In the genomic region with DNA sequence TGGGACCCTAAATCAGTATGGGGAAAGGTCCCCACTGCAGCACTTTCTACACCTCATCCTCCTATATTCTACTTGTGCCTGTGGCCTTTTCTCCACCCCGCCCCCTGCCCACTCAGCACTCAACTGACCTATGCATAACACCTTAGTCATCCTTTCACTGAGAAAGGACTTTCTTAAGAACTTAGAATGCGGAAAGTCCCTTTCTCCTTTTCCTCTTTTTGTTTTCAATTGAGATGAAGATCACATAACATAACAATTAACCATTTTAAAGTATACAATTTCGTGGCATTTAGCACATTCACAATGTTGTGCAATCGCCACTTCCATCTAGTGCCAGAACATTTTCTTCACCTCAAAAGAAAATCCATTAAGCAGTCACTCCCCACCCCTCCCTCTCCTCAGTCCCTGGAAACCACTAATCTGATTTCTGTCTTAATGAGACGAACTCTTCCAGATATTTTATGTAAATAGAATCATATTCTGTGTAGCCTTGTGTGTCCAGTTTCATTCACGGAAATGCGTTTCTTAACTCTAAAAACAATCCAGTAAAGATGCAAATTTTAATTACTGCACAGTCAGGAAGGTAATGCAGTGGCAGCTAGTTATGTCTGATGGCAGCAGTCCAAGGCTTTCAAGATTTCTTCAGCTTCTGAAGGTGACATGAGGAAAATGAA, we compare ENCODE assay signal across 8 cellular contexts. TPM values are rescaled to one million over a fixed set of nuclear protein-coding genes. Genes with fewer than 3 reads are reported as not detected.
DNase-seq lines count a peak whose midpoint lies in the region; ATAC-seq and TF ChIP-seq lines count a peak whose summit lies in the region.

No MANE protein-coding gene starts in this region.

- no peaks in the 10 kb centered on the region for H3K27me3 ChIP-seq in gastroesophageal sphincter

- no peak for TF ChIP-seq POLR2A in gastroesophageal sphincter (IDR thresholded peaks at IDR 0.05)

- peaks cover 35% of the 10 kb centered on the region for H3K4me1 Mint-ChIP-seq in HFFc6 (ENCODE audit: low read depth)

- no peaks in the 10 kb centered on the region for H3K36me3 Mint-ChIP-seq in HFFc6 (ENCODE audit: low read depth)

- H3K4me1 ChIP-seq in gastroesophageal sphincter = peaks cover 8 to 36% (median 10%) of the 10 kb centered on the region in 3 donors

- H3K36me3 ChIP-seq in gastroesophageal sphincter = no peaks in the 10 kb centered on the region

- no peak for TF ChIP-seq EP300 in gastroesophageal sphincter (IDR thresholded peaks at IDR 0.05)

- H3K9me3 ChIP-seq in gastroesophageal sphincter = no peaks in the 10 kb centered on the region

- no peaks in the 10 kb centered on the region for H3K27me3 Mint-ChIP-seq in HFFc6 (ENCODE audit: insufficient read depth)

- no peak overlapping the region for H3K4me3 ChIP-seq in GM12864 (ENCODE audit: low read depth, low read length)
- peak overlapping the region; percentile 19 for H3K4me3 ChIP-seq in epithelial cell of proximal tubule (ENCODE audit: low read depth, low read length)
- no peak overlapping the region for H3K4me3 ChIP-seq in gastroesophageal sphincter

- 24 to 28% methylated on average over 4 to 7 of the region's 7 CpGs for WGBS in gastroesophageal sphincter (ENCODE audit: low coverage in 1 of 2), 2 donors

- TF ChIP-seq CTCF in GM12864 (IDR thresholded peaks at IDR 0.05; ENCODE audit: low read depth, low read length, missing control alignments) (no peak), HFFc6 (IDR thresholded peaks at IDR 0.05) (no peak; the same call in 1 of the 2 replicates), epithelial cell of proximal tubule (conservative IDR thresholded peaks at IDR 0.05; ENCODE audit: low read depth, low read length) (no peak), gastroesophageal sphincter (IDR thresholded peaks at IDR 0.05) (no peak)

- H3K4me3 Mint-ChIP-seq in HFFc6 = peak overlapping the region; percentile 76

- peak; percentile 21 for DNase-seq in GM12864 (ENCODE audit: low read depth)
- peak; percentile 53 for DNase-seq in HFFc6
- DNase-seq in RPMI7951 (ENCODE audit: low read depth) = peak; percentile 72
- peak; percentile 87 for DNase-seq in epithelial cell of proximal tubule (ENCODE audit: low read depth)
- peak; percentile 40 to 47 for DNase-seq in stimulated activated CD4-positive, alpha-beta T cell treated with anti-CD3 and anti-CD28 coated beads, Interleukin-2, amount 100 ng/mL, for 48 hours
- no peak for DNase-seq in NCI-H2196 (lab: John Stamatoyannopoulos, UW; ENCODE audit: unreplicated experiment)
- DNase-seq in effector CD8-positive, alpha-beta T cell (lab: John Stamatoyannopoulos, UW) = no peak

- H3K27ac ChIP-seq in gastroesophageal sphincter = peak overlapping the region in 1 of 4 donors; percentile 14

- H3K9me3 Mint-ChIP-seq in HFFc6 = no peaks in the 10 kb centered on the region

- ATAC-seq in gastroesophageal sphincter = no peak

- H3K27ac Mint-ChIP-seq in HFFc6 = peak overlapping the region; percentile 67

RNA-seq across cellular contexts. Expression of a gene that starts 41.7 kb away (rescaled TPM):
- total RNA-seq in HFFc6 (2021; fragmentation: NEBNext Ultra II Directional; extraction: Animal tissue kit (Norgen Biotek cat#: 25700)) = 10 to 100 TPM; 52.9 to 62.9 (median 57.5) TPM
- total RNA-seq in RPMI7951 (2014; rRNA removed; shearing (Covaris generic)) = 17.7 and 24.9 TPM in 2 replicates
- total RNA-seq in epithelial cell of proximal tubule (28.7 and 52.5 TPM in 2 replicates), gastroesophageal sphincter (10 to 100 TPM; 15.0 to 27.5 (median 19.6) TPM)

Comparison
In these comparisons a context has a peak if more than half of its experiments do, and no peak if none do; other contexts are left out.
1. DNase-seq: peak in GM12864 (single experiment), HFFc6 (single experiment), RPMI7951 (single experiment), epithelial cell of proximal tubule (single experiment) and stimulated activated CD4-positive, alpha-beta T cell treated with anti-CD3 and anti-CD28 coated beads, Interleukin-2, amount 100 ng/mL, for 48 hours (2 of 2); none in NCI-H2196 (single experiment) and effector CD8-positive, alpha-beta T cell (single experiment).